21 cellular contexts compared by ENCODE assay signal in genomic region chr3:140552898-140553297, GRCh38.
DNase-seq lines count a peak whose midpoint lies in the region; ATAC-seq, FAIRE-seq and TF ChIP-seq lines count a peak whose summit lies in the region.
"Had no signal": no experiment of that assay in that cellular context is flagged by ENCODE, and none has a peak within 500 bp of the region (broad histone marks: within the 10 kb centered on the region; RNA-seq: fewer than 3 reads in every experiment).

No MANE protein-coding gene starts in this region.

- peaks cover 14% of the 10 kb centered on the region for H3K27me3 Mint-ChIP-seq in mesothelial cell of epicardium (ENCODE audit: low read depth)
- H3K27me3 Mint-ChIP-seq: activated naive CD8-positive, alpha-beta T cell had no signal

- BruUV-seq in HepG2 (replicated peaks; lab: Mats Ljungman, UMichigan): no TSS peak

- no peak for TF ChIP-seq POLR2A in HepG2 (IDR thresholded peaks at IDR 0.05; ENCODE audit: insufficient read depth in 1 of 2, low read depth in 2 of 2, low read length in 2 of 2)

- H3K9me3 ChIP-seq in HepG2 (ENCODE audit: low read length) (no peaks in the 10 kb centered on the region), MM.1S (replicated peaks; ENCODE audit: insufficient read depth, low read length) (no peaks in the 10 kb centered on the region)
- H3K9me3 ChIP-seq: BLaER1, spleen, thyroid gland had no signal

- H3K9me3 Mint-ChIP-seq in mesothelial cell of epicardium: peaks cover 3% of the 10 kb centered on the region
- H3K9me3 Mint-ChIP-seq: natural killer cell; stimulated activated effector memory CD8-positive, alpha-beta T cell treated with anti-CD3 and anti-CD28 coated beads, Interleukin-12 subunit alpha, Interleukin-12 subunit beta, amount 100 ng/mL, for 72 hours had no signal

- H3K9me2 ChIP-seq in MM.1S (replicated peaks; ENCODE audit: insufficient read depth, low read length): no peaks in the 10 kb centered on the region

- H3K27ac Mint-ChIP-seq in mesothelial cell of epicardium: no peak overlapping the region
- H3K27ac Mint-ChIP-seq: activated naive CD8-positive, alpha-beta T cell; natural killer cell; stimulated activated effector memory CD8-positive, alpha-beta T cell treated with anti-CD3 and anti-CD28 coated beads, Interleukin-12 subunit alpha, Interleukin-12 subunit beta, amount 100 ng/mL, for 72 hours had no signal

- H4K20me1 ChIP-seq in HepG2 (ENCODE audit: insufficient read depth, low read length) (no peaks in the 10 kb centered on the region), MM.1S (ENCODE audit: insufficient read depth, low read length) (no peaks in the 10 kb centered on the region)
- H4K20me1 ChIP-seq: BLaER1 had no signal

- H3K9ac ChIP-seq in HepG2 (ENCODE audit: insufficient read depth, low read depth, low read length) (no peak overlapping the region), MM.1S (ENCODE audit: low read length) (no peak overlapping the region)
- H3K9ac ChIP-seq: BLaER1 had no signal

- H3K4me3 Mint-ChIP-seq in mesothelial cell of epicardium: no peak overlapping the region
- H3K4me3 Mint-ChIP-seq: activated naive CD8-positive, alpha-beta T cell; natural killer cell; stimulated activated effector memory CD8-positive, alpha-beta T cell treated with anti-CD3 and anti-CD28 coated beads, Interleukin-12 subunit alpha, Interleukin-12 subunit beta, amount 100 ng/mL, for 72 hours had no signal

- 66% methylated on average over 5 of the region's 5 CpGs for WGBS in HepG2 (ENCODE audit: low lambda C conversion rate)

- H3K27ac ChIP-seq in HepG2 (ENCODE audit: extremely low read length, insufficient read depth, low read length) (no peak overlapping the region), MM.1S (ENCODE audit: low read length) (no peak overlapping the region)
- H3K27ac ChIP-seq: BLaER1, spleen, thyroid gland had no signal

- H3K36me3 ChIP-seq in HepG2 (replicated peaks in 1 of 2; ENCODE audit: control insufficient read depth in 1 of 2, insufficient read depth in 2 of 2, low read length in 2 of 2): no peaks in the 10 kb centered on the region
- H3K36me3 ChIP-seq in MM.1S (replicated peaks; ENCODE audit: insufficient read depth, low read length): no peaks in the 10 kb centered on the region
- H3K36me3 ChIP-seq: BLaER1, spleen, thyroid gland had no signal

- no peaks in the 10 kb centered on the region for H3K36me3 Mint-ChIP-seq in mesothelial cell of epicardium
- H3K36me3 Mint-ChIP-seq: activated naive CD8-positive, alpha-beta T cell; natural killer cell; stimulated activated effector memory CD8-positive, alpha-beta T cell treated with anti-CD3 and anti-CD28 coated beads, Interleukin-12 subunit alpha, Interleukin-12 subunit beta, amount 100 ng/mL, for 72 hours had no signal

- TF ChIP-seq EP300 in HepG2 (IDR thresholded peaks at IDR 0.05; ENCODE audit: low read depth in 2 of 2, low read length in 2 of 2) (no peak), HepG2 (CRISPR knock-in tag; IDR thresholded peaks at IDR 0.05; ENCODE audit: borderline replicate concordance) (no peak)

- in situ Hi-C loops in HepG2 (cut with HindIII; ENCODE audit: extremely low pct_ligation_motif_present, low pct_unique_long_range_greater_than_20kb): loop anchor here (25.0 kb wide), 2 partner anchors 184 to 309 kb away; no protein-coding TSS in a partner anchor

- no peaks in the 10 kb centered on the region for H3F3A ChIP-seq in MM.1S (ENCODE audit: insufficient read depth, low read length)

- peak; percentile 59 for ATAC-seq in HepG2
- ATAC-seq: natural killer cell; SK-N-SH treated with all-trans-retinoic acid at 6 μM for 48 hours; stimulated activated effector memory CD8-positive, alpha-beta T cell treated with anti-CD3 and anti-CD28 coated beads, Interleukin-12 subunit alpha, Interleukin-12 subunit beta, amount 100 ng/mL, for 72 hours had no signal

- H2AFZ ChIP-seq in HepG2 (ENCODE audit: low read length) (no peak overlapping the region), MM.1S (ENCODE audit: low read length) (no peak overlapping the region)

- H3K4me2 ChIP-seq in HepG2 (ENCODE audit: low read depth, low read length) (no peak overlapping the region), MM.1S (ENCODE audit: low read depth, low read length) (no peak overlapping the region)
- H3K4me2 ChIP-seq: BLaER1 had no signal

- FAIRE-seq in RCC 7860 (lab: Jason Lieb, UNC) (no peak), HepG2 (lab: Jason Lieb, UNC) (no peak)

- no peak for TF ChIP-seq RAD21 in HepG2 (CRISPR knock-in tag; IDR thresholded peaks at IDR 0.05)

- no peaks in the 10 kb centered on the region for H3K27me3 ChIP-seq in HepG2 (ENCODE audit: control insufficient read depth in 1 of 2, insufficient read depth in 2 of 2, low read length in 2 of 2)
- no peaks in the 10 kb centered on the region for H3K27me3 ChIP-seq in MM.1S (replicated peaks; ENCODE audit: insufficient read depth, low read length)
- H3K27me3 ChIP-seq: BLaER1, spleen, thyroid gland had no signal

- H3K4me3 ChIP-seq in epithelial cell of proximal tubule (ENCODE audit: low read depth, low read length) (no peak overlapping the region), HepG2 (replicated peaks in 1 of 3; ENCODE audit: insufficient read depth in 1 of 3, low read depth in 2 of 3, low read length in 3 of 3) (no peak overlapping the region), MM.1S (ENCODE audit: low read length) (no peak overlapping the region)
- H3K4me3 ChIP-seq: BLaER1, lung, spleen, thyroid gland had no signal

- DNase-seq in HPDE6-E6E7 (ENCODE audit: extremely low spot score): peak; percentile 38
- DNase-seq in RCC 7860 (ENCODE audit: low spot score): peak; percentile 37
- DNase-seq in epithelial cell of proximal tubule (ENCODE audit: low read depth): no peak
- DNase-seq in HepG2 (ENCODE audit: low spot score): peak; percentile 12
- DNase-seq in mesothelial cell of epicardium (ENCODE audit: low spot score in 2 of 2, unreplicated experiment in 2 of 2): no peak
- no peak for DNase-seq in DMS114 treated with DMSO at 0.1 percent for 48 hours (lab: John Stamatoyannopoulos, UW; ENCODE audit: unreplicated experiment)
- no peak for DNase-seq in MM.1S
- DNase-seq: activated CD4-positive, alpha-beta T cell treated with anti-CD3 and anti-CD28 coated beads, Interleukin-2, amount 50 U/mL, for 4 hours; activated T-cell treated with anti-CD3 and anti-CD28 coated beads, Interleukin-2, amount 50 U/mL, for 1 hour; effector CD4-positive, alpha-beta T cell; foreskin fibroblast; natural killer cell; NCI-H187 treated with DMSO at 0.1 percent for 48 hours; NCI-H510A; spleen; thyroid gland had no signal

- no peaks in the 10 kb centered on the region for H3K79me2 ChIP-seq in HepG2 (ENCODE audit: insufficient read depth, low read length)
- H3K79me2 ChIP-seq in MM.1S (ENCODE audit: low read length): no peaks in the 10 kb centered on the region

- POLR2A ChIA-PET in HepG2 (lab: Yijun Ruan, JAX): no interaction called here

- H3K4me1 ChIP-seq in HepG2 (ENCODE audit: insufficient read depth, low read length): no peaks in the 10 kb centered on the region
- H3K4me1 ChIP-seq in MM.1S (ENCODE audit: low read length): no peaks in the 10 kb centered on the region
- H3K4me1 ChIP-seq: BLaER1, spleen, thyroid gland had no signal

- H3K4me1 Mint-ChIP-seq in mesothelial cell of epicardium: peaks cover 13% of the 10 kb centered on the region
- H3K4me1 Mint-ChIP-seq: natural killer cell; stimulated activated effector memory CD8-positive, alpha-beta T cell treated with anti-CD3 and anti-CD28 coated beads, Interleukin-12 subunit alpha, Interleukin-12 subunit beta, amount 100 ng/mL, for 72 hours had no signal

- CTCF ChIA-PET in HepG2 (lab: Yijun Ruan, JAX; ENCODE audit: low intra/inter-chr PET ratio, low total read pairs): interaction anchor here (1.7 kb wide), 1 partner anchor 184 kb away, joined by 10 read pairs; no protein-coding TSS in a partner anchor

- peak; percentile 11 for TF ChIP-seq CTCF in epithelial cell of proximal tubule (conservative IDR thresholded peaks at IDR 0.05; ENCODE audit: low read depth, low read length)
- peak; percentile 58 for TF ChIP-seq CTCF in HepG2 (CRISPR knock-in tag; IDR thresholded peaks at IDR 0.05)
- TF ChIP-seq CTCF in mesothelial cell of epicardium (IDR thresholded peaks at IDR 0.05; ENCODE audit: unreplicated experiment): no peak
- TF ChIP-seq CTCF in MM.1S (IDR thresholded peaks at IDR 0.05; ENCODE audit: low read length): no peak

- intact Hi-C loops in HepG2 (cut with micrococcal nuclease; ENCODE audit: unreplicated experiment): loop anchor here (1.0 to 10.0 kb wide), 2 partner anchors 184 to 312 kb away; no protein-coding TSS in a partner anchor

TF ChIP-seq in HepG2, 621 proteins besides CTCF, POLR2A, EP300 and RAD21 (continues in another document):
- TF ChIP-seq SKIL (CRISPR knock-in tag; IDR thresholded peaks at IDR 0.05; ENCODE audit: borderline replicate concordance) (no peak), STAG1 (CRISPR knock-in tag; IDR thresholded peaks at IDR 0.05) (peak; percentile 73), TFE3 (CRISPR knock-in tag; IDR thresholded peaks at IDR 0.05) (no peak), SMC3 (IDR thresholded peaks at IDR 0.05; ENCODE audit: low read length) (peak; percentile 47; the same call in 1 of the 2 replicates)

Comparison
In these comparisons a context has a peak if more than half of its experiments do, and no peak if none do; other contexts are left out.
1. DNase-seq: peak in HPDE6-E6E7 (single experiment), RCC 7860 (single experiment) and HepG2 (single experiment); none in epithelial cell of proximal tubule (single experiment), mesothelial cell of epicardium (0 of 2), DMS114 treated with DMSO at 0.1 percent for 48 hours (single experiment) and MM.1S (single experiment).
2. CTCF ChIP-seq: peak in epithelial cell of proximal tubule (single experiment) and HepG2 (single experiment); none in mesothelial cell of epicardium (single experiment) and MM.1S (single experiment).